Comparison of ENCODE assay signal across 22 cellular contexts in genomic region chr3:80451393-80451792, GRCh38.
"Had no signal": no experiment of that assay in that cellular context is flagged by ENCODE, and none has a peak within 500 bp of the region (broad histone marks: within the 10 kb centered on the region; RNA-seq: fewer than 3 reads in every experiment).

No MANE protein-coding gene starts in this region.

- H3K9me3 Mint-ChIP-seq: mesothelial cell of epicardium had no signal

- H3K4me3 Mint-ChIP-seq: mesothelial cell of epicardium, naive B cell had no signal

- H3K36me3 Mint-ChIP-seq: mesothelial cell of epicardium, naive B cell had no signal

- H3K27ac ChIP-seq: coronary artery, dorsolateral prefrontal cortex, esophagus muscularis mucosa, foreskin keratinocyte, gastroesophageal sphincter, heart left ventricle, hepatocyte, left lung, lower lobe of right lung had no signal

- H2AFZ ChIP-seq: hepatocyte had no signal

- H3K4me1 ChIP-seq: esophagus muscularis mucosa, foreskin keratinocyte, gastroesophageal sphincter, heart left ventricle, left lung, lower lobe of right lung had no signal

- H3K36me3 ChIP-seq: esophagus muscularis mucosa, gastroesophageal sphincter, heart left ventricle, left lung, lower lobe of right lung had no signal

- ATAC-seq: foreskin keratinocyte, gastroesophageal sphincter, heart left ventricle, left cardiac atrium, left lung, left ventricle myocardium superior, lower lobe of right lung, mucosa of descending colon had no signal

- H3K4me3 ChIP-seq: coronary artery, dorsolateral prefrontal cortex, esophagus muscularis mucosa, gastroesophageal sphincter, heart left ventricle, hepatocyte, left lung, lower lobe of right lung, mucosa of descending colon had no signal

- H3K27me3 ChIP-seq: dorsolateral prefrontal cortex, esophagus muscularis mucosa, foreskin keratinocyte, gastroesophageal sphincter, heart left ventricle, hepatocyte, left lung had no signal

- H3K79me2 ChIP-seq: hepatocyte had no signal

- H3K27me3 Mint-ChIP-seq: naive B cell had no signal

- H3K9me3 ChIP-seq: esophagus muscularis mucosa, gastroesophageal sphincter, heart left ventricle, left lung, lower lobe of right lung, mucosa of descending colon had no signal

- H3K4me2 ChIP-seq: hepatocyte had no signal

- H3K4me1 Mint-ChIP-seq: mesothelial cell of epicardium, naive B cell had no signal

- FAIRE-seq: colon, endothelial cell of umbilical vein, keratinocyte had no signal

- DNase-seq: dermis blood vessel endothelial cell; dorsolateral prefrontal cortex; effector CD4-positive, alpha-beta T cell; effector memory CD4-positive, alpha-beta T cell; foreskin keratinocyte; heart left ventricle; hypothalamus; left cardiac atrium; left lung; left ventricle myocardium superior; lower lobe of right lung; mesenchymal stem cell; mucosa of descending colon; naive B cell had no signal

- H3K27ac Mint-ChIP-seq: mesothelial cell of epicardium, naive B cell had no signal
